In genomic region chr1:25904942-25905679, GRCh38 we compare ENCODE assay signal across 8 cellular contexts. TPM values are rescaled to one million over a fixed set of nuclear protein-coding genes. Genes with fewer than 3 reads are reported as not detected.
DNase-seq lines count a peak whose midpoint lies in the region; ATAC-seq and TF ChIP-seq lines count a peak whose summit lies in the region.

No MANE protein-coding gene starts in this region.

- ATAC-seq in GM18498 (IDR thresholded peaks at IDR 0.05; ENCODE audit: unreplicated experiment) (peak; percentile 79), HG02981 (IDR thresholded peaks at IDR 0.05; ENCODE audit: unreplicated experiment) (peak; percentile 71)

- DNase-seq in NCI-H2081 (lab: John Stamatoyannopoulos, UW) (peak; percentile 94 to 97), T1000 (lab: John Stamatoyannopoulos, UW) (peak; percentile 89), astrocyte of the hippocampus (ENCODE audit: low read depth, low spot score) (peak; percentile 96), hepatocyte (ENCODE audit: low spot score) (peak; percentile 96), retinal pigment epithelial cell (ENCODE audit: low read depth) (peak; percentile 52), retina (no peak)

- H3K4me3 ChIP-seq in hepatocyte (peak overlapping the region; percentile 78), retinal pigment epithelial cell (ENCODE audit: low read length) (peak overlapping the region; percentile 95)

- peaks cover 47% of the 10 kb centered on the region for H3K79me2 ChIP-seq in hepatocyte

- H3K27ac ChIP-seq in hepatocyte: peak overlapping the region; percentile 77

- peak overlapping the region; percentile 40 for H2AFZ ChIP-seq in hepatocyte

- no peaks in the 10 kb centered on the region for H4K20me1 ChIP-seq in hepatocyte (ENCODE audit: insufficient read depth, poor library complexity, severe bottlenecking)

- peak overlapping the region; percentile 77 for H3K4me2 ChIP-seq in hepatocyte

- peaks cover 21% of the 10 kb centered on the region for H3K4me1 ChIP-seq in hepatocyte (ENCODE audit: insufficient read depth)

- no peaks in the 10 kb centered on the region for H3K36me3 ChIP-seq in hepatocyte (replicated peaks; ENCODE audit: insufficient read depth, low read depth)

- no peaks in the 10 kb centered on the region for H3K27me3 ChIP-seq in hepatocyte

- 2% methylated on average over 20 of the region's 34 CpGs for WGBS in hepatocyte (ENCODE audit: low lambda C conversion rate, missing lambda C conversion rate)

- H3K9me3 ChIP-seq in hepatocyte (ENCODE audit: low read depth): no peaks in the 10 kb centered on the region

- H3K9me2 ChIP-seq in hepatocyte (replicated peaks; ENCODE audit: insufficient read depth): no peaks in the 10 kb centered on the region

- peak; percentile 28 for TF ChIP-seq CTCF in hepatocyte (IDR thresholded peaks at IDR 0.05; ENCODE audit: poor library complexity)
- TF ChIP-seq CTCF in retinal pigment epithelial cell (conservative IDR thresholded peaks at IDR 0.05; ENCODE audit: low read depth, low read length): peak; percentile 15

RNA-seq across cellular contexts. Expression of gene STMN1, which starts 1.1 kb away (rescaled TPM):
- total RNA-seq in hepatocyte: 91.6 and 104 TPM in 2 replicates
- polyA plus RNA-seq in hepatocyte: 338 and 395 TPM in 2 replicates

RNA-seq across cellular contexts. Expression of gene PAQR7, which starts 29.6 kb away (rescaled TPM):
- total RNA-seq in hepatocyte: 21.5 and 27.0 TPM in 2 replicates
- polyA plus RNA-seq in hepatocyte: 3.3 and 4.8 TPM in 2 replicates

RNA-seq across cellular contexts. Expression of gene AUNIP, which starts 45.9 kb away (rescaled TPM):
- 1.3 and 2.4 TPM in 2 replicates for total RNA-seq in hepatocyte
- 0.41 and 2.4 TPM in 2 replicates for polyA plus RNA-seq in hepatocyte
